ENCODE assay signal across 1 cellular context in the genomic region with DNA sequence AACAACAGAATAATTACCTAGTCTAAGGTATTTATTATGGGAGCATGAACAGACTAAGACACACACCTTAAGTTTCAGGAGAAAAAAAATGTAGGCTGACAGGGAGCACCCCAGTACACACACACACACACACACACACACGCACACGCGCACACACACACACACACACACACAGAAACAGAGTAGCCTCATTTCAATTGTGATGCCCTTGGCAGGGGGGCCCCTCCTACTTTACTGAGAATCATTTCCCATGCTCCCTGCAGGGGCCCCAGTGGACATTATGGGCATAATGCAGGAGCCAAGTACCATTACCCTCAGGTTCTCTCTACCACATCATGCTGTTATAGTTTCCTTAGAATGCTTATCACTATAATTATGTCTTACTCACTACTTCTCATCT.
TF ChIP-seq lines count a peak whose summit lies in the region.

No MANE protein-coding gene starts in this region.

TF ChIP-seq in HEK293, 187 proteins besides CTCF, POLR2A, EP300 and RAD21 (continued from another document):
- peak; percentile 72; the same call in 1 of the 2 replicates for TF ChIP-seq ZBTB20 (tag by site-specific recombination; IDR thresholded peaks at IDR 0.05)
- no peak for TF ChIP-seq ZNF157 (tag by site-specific recombination; IDR thresholded peaks at IDR 0.05)
TF ChIP-seq in HEK293: peak in this region for 5.
